1 cellular context compared by ENCODE assay signal in genomic region chr20:49466114-49466912, GRCh38.
TF ChIP-seq lines count a peak whose summit lies in the region.

No MANE protein-coding gene starts in this region.

TF ChIP-seq in SK-N-SH treated with all-trans-retinoic acid at 6 μM for 48 hours, 23 proteins besides CTCF, POLR2A, EP300 and RAD21 (continued from another document):
- TF ChIP-seq CSRNP3 (CRISPR knock-in tag; IDR thresholded peaks at IDR 0.05) (no peak), PPARA (CRISPR knock-in tag; IDR thresholded peaks at IDR 0.05; ENCODE audit: borderline replicate concordance) (no peak), ISL1 (CRISPR knock-in tag; IDR thresholded peaks at IDR 0.05) (no peak), PATZ1 (CRISPR knock-in tag; IDR thresholded peaks at IDR 0.05; ENCODE audit: borderline replicate concordance) (no peak), ZNF70 (CRISPR knock-in tag; IDR thresholded peaks at IDR 0.05) (no peak)
